ENCODE assay signal across 1 cellular context in the genomic region with DNA sequence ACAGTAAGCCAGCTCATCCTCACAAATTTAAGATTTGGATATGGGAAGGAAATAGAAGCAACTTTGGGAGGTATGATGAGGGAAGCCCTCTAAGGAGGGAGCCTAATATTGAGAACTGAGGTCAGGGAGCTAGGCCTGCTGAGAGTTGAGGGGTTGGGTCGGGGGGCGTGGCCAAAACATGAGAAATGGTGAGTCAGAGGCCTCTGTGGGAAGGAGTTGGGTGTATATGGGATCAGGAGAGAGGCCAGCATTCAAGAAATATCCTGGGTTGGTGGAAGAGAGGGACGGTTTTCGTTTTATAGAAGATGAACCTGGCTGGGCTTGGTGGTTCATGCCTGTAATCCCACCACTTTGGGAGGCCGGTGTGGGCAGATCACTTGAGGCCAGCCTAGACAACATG.
TF ChIP-seq lines count a peak whose summit lies in the region.

No MANE protein-coding gene starts in this region.

TF ChIP-seq in K562, 482 proteins besides CTCF, POLR2A, EP300 and RAD21 (continued from another document and continues in another):
- TF ChIP-seq, protein P1, sequence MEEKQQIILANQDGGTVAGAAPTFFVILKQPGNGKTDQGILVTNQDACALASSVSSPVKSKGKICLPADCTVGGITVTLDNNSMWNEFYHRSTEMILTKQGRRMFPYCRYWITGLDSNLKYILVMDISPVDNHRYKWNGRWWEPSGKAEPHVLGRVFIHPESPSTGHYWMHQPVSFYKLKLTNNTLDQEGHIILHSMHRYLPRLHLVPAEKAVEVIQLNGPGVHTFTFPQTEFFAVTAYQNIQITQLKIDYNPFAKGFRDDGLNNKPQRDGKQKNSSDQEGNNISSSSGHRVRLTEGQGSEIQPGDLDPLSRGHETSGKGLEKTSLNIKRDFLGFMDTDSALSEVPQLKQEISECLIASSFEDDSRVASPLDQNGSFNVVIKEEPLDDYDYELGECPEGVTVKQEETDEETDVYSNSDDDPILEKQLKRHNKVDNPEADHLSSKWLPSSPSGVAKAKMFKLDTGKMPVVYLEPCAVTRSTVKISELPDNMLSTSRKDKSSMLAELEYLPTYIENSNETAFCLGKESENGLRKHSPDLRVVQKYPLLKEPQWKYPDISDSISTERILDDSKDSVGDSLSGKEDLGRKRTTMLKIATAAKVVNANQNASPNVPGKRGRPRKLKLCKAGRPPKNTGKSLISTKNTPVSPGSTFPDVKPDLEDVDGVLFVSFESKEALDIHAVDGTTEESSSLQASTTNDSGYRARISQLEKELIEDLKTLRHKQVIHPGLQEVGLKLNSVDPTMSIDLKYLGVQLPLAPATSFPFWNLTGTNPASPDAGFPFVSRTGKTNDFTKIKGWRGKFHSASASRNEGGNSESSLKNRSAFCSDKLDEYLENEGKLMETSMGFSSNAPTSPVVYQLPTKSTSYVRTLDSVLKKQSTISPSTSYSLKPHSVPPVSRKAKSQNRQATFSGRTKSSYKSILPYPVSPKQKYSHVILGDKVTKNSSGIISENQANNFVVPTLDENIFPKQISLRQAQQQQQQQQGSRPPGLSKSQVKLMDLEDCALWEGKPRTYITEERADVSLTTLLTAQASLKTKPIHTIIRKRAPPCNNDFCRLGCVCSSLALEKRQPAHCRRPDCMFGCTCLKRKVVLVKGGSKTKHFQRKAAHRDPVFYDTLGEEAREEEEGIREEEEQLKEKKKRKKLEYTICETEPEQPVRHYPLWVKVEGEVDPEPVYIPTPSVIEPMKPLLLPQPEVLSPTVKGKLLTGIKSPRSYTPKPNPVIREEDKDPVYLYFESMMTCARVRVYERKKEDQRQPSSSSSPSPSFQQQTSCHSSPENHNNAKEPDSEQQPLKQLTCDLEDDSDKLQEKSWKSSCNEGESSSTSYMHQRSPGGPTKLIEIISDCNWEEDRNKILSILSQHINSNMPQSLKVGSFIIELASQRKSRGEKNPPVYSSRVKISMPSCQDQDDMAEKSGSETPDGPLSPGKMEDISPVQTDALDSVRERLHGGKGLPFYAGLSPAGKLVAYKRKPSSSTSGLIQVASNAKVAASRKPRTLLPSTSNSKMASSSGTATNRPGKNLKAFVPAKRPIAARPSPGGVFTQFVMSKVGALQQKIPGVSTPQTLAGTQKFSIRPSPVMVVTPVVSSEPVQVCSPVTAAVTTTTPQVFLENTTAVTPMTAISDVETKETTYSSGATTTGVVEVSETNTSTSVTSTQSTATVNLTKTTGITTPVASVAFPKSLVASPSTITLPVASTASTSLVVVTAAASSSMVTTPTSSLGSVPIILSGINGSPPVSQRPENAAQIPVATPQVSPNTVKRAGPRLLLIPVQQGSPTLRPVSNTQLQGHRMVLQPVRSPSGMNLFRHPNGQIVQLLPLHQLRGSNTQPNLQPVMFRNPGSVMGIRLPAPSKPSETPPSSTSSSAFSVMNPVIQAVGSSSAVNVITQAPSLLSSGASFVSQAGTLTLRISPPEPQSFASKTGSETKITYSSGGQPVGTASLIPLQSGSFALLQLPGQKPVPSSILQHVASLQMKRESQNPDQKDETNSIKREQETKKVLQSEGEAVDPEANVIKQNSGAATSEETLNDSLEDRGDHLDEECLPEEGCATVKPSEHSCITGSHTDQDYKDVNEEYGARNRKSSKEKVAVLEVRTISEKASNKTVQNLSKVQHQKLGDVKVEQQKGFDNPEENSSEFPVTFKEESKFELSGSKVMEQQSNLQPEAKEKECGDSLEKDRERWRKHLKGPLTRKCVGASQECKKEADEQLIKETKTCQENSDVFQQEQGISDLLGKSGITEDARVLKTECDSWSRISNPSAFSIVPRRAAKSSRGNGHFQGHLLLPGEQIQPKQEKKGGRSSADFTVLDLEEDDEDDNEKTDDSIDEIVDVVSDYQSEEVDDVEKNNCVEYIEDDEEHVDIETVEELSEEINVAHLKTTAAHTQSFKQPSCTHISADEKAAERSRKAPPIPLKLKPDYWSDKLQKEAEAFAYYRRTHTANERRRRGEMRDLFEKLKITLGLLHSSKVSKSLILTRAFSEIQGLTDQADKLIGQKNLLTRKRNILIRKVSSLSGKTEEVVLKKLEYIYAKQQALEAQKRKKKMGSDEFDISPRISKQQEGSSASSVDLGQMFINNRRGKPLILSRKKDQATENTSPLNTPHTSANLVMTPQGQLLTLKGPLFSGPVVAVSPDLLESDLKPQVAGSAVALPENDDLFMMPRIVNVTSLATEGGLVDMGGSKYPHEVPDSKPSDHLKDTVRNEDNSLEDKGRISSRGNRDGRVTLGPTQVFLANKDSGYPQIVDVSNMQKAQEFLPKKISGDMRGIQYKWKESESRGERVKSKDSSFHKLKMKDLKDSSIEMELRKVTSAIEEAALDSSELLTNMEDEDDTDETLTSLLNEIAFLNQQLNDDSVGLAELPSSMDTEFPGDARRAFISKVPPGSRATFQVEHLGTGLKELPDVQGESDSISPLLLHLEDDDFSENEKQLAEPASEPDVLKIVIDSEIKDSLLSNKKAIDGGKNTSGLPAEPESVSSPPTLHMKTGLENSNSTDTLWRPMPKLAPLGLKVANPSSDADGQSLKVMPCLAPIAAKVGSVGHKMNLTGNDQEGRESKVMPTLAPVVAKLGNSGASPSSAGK (IDR thresholded peaks at IDR 0.05) = no peak
- TF ChIP-seq ZNF133 (CRISPR knock-in tag; IDR thresholded peaks at IDR 0.05) (no peak), EGR1 (conservative IDR thresholded peaks at IDR 0.05) (0 out of 2 replicates have a peak, but pooled peaks have one; percentile 13), HOXB6 (CRISPR knock-in tag; IDR thresholded peaks at IDR 0.05; ENCODE audit: borderline replicate concordance) (no peak), XRCC3 (IDR thresholded peaks at IDR 0.05) (no peak), ZKSCAN8 (CRISPR knock-in tag; IDR thresholded peaks at IDR 0.05) (no peak), TAF9B (IDR thresholded peaks at IDR 0.05; ENCODE audit: partially characterized antibody) (no peak), CXXC5 (CRISPR knock-in tag; IDR thresholded peaks at IDR 0.05) (no peak), RBBP5 (IDR thresholded peaks at IDR 0.05; ENCODE audit: borderline replicate concordance, insufficient read depth, low read length, poor library complexity, severe bottlenecking) (peak; percentile 33), FIP1L1 (IDR thresholded peaks at IDR 0.05; ENCODE audit: low read depth, low read length, poor library complexity, severe bottlenecking) (no peak), ZNF224 (CRISPR knock-in tag; IDR thresholded peaks at IDR 0.05) (no peak), PHF21A (IDR thresholded peaks at IDR 0.05; ENCODE audit: borderline replicate concordance, low read depth) (0 out of 2 replicates have a peak, but pooled peaks have one; percentile 19), TRIM24 (IDR thresholded peaks at IDR 0.05) (no peak), XRCC4 (IDR thresholded peaks at IDR 0.05; ENCODE audit: extremely low read depth, insufficient read depth, insufficient read length) (no peak)
- TF ChIP-seq, protein P2, sequence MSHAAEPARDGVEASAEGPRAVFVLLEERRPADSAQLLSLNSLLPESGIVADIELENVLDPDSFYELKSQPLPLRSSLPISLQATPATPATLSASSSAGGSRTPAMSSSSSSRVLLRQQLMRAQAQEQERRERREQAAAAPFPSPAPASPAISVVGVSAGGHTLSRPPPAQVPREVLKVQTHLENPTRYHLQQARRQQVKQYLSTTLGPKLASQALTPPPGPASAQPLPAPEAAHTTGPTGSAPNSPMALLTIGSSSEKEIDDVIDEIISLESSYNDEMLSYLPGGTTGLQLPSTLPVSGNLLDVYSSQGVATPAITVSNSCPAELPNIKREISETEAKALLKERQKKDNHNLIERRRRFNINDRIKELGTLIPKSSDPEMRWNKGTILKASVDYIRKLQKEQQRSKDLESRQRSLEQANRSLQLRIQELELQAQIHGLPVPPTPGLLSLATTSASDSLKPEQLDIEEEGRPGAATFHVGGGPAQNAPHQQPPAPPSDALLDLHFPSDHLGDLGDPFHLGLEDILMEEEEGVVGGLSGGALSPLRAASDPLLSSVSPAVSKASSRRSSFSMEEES (CRISPR knock-in tag; IDR thresholded peaks at IDR 0.05) = no peak
- TF ChIP-seq, protein P3, sequence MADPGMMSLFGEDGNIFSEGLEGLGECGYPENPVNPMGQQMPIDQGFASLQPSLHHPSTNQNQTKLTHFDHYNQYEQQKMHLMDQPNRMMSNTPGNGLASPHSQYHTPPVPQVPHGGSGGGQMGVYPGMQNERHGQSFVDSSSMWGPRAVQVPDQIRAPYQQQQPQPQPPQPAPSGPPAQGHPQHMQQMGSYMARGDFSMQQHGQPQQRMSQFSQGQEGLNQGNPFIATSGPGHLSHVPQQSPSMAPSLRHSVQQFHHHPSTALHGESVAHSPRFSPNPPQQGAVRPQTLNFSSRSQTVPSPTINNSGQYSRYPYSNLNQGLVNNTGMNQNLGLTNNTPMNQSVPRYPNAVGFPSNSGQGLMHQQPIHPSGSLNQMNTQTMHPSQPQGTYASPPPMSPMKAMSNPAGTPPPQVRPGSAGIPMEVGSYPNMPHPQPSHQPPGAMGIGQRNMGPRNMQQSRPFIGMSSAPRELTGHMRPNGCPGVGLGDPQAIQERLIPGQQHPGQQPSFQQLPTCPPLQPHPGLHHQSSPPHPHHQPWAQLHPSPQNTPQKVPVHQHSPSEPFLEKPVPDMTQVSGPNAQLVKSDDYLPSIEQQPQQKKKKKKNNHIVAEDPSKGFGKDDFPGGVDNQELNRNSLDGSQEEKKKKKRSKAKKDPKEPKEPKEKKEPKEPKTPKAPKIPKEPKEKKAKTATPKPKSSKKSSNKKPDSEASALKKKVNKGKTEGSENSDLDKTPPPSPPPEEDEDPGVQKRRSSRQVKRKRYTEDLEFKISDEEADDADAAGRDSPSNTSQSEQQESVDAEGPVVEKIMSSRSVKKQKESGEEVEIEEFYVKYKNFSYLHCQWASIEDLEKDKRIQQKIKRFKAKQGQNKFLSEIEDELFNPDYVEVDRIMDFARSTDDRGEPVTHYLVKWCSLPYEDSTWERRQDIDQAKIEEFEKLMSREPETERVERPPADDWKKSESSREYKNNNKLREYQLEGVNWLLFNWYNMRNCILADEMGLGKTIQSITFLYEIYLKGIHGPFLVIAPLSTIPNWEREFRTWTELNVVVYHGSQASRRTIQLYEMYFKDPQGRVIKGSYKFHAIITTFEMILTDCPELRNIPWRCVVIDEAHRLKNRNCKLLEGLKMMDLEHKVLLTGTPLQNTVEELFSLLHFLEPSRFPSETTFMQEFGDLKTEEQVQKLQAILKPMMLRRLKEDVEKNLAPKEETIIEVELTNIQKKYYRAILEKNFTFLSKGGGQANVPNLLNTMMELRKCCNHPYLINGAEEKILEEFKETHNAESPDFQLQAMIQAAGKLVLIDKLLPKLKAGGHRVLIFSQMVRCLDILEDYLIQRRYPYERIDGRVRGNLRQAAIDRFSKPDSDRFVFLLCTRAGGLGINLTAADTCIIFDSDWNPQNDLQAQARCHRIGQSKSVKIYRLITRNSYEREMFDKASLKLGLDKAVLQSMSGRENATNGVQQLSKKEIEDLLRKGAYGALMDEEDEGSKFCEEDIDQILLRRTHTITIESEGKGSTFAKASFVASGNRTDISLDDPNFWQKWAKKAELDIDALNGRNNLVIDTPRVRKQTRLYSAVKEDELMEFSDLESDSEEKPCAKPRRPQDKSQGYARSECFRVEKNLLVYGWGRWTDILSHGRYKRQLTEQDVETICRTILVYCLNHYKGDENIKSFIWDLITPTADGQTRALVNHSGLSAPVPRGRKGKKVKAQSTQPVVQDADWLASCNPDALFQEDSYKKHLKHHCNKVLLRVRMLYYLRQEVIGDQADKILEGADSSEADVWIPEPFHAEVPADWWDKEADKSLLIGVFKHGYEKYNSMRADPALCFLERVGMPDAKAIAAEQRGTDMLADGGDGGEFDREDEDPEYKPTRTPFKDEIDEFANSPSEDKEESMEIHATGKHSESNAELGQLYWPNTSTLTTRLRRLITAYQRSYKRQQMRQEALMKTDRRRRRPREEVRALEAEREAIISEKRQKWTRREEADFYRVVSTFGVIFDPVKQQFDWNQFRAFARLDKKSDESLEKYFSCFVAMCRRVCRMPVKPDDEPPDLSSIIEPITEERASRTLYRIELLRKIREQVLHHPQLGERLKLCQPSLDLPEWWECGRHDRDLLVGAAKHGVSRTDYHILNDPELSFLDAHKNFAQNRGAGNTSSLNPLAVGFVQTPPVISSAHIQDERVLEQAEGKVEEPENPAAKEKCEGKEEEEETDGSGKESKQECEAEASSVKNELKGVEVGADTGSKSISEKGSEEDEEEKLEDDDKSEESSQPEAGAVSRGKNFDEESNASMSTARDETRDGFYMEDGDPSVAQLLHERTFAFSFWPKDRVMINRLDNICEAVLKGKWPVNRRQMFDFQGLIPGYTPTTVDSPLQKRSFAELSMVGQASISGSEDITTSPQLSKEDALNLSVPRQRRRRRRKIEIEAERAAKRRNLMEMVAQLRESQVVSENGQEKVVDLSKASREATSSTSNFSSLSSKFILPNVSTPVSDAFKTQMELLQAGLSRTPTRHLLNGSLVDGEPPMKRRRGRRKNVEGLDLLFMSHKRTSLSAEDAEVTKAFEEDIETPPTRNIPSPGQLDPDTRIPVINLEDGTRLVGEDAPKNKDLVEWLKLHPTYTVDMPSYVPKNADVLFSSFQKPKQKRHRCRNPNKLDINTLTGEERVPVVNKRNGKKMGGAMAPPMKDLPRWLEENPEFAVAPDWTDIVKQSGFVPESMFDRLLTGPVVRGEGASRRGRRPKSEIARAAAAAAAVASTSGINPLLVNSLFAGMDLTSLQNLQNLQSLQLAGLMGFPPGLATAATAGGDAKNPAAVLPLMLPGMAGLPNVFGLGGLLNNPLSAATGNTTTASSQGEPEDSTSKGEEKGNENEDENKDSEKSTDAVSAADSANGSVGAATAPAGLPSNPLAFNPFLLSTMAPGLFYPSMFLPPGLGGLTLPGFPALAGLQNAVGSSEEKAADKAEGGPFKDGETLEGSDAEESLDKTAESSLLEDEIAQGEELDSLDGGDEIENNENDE (IDR thresholded peaks at IDR 0.05; ENCODE audit: low read depth, low read length) = no peak
- TF ChIP-seq, protein P4, sequence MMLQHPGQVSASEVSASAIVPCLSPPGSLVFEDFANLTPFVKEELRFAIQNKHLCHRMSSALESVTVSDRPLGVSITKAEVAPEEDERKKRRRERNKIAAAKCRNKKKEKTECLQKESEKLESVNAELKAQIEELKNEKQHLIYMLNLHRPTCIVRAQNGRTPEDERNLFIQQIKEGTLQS (IDR thresholded peaks at IDR 0.05) = peak; percentile 80
- TF ChIP-seq, protein P4 (CRISPR knock-in tag; conservative IDR thresholded peaks at IDR 0.05) = no peak
- TF ChIP-seq, protein P5, sequence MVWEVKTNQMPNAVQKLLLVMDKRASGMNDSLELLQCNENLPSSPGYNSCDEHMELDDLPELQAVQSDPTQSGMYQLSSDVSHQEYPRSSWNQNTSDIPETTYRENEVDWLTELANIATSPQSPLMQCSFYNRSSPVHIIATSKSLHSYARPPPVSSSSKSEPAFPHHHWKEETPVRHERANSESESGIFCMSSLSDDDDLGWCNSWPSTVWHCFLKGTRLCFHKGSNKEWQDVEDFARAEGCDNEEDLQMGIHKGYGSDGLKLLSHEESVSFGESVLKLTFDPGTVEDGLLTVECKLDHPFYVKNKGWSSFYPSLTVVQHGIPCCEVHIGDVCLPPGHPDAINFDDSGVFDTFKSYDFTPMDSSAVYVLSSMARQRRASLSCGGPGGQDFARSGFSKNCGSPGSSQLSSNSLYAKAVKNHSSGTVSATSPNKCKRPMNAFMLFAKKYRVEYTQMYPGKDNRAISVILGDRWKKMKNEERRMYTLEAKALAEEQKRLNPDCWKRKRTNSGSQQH (CRISPR knock-in tag; IDR thresholded peaks at IDR 0.05) = no peak
- TF ChIP-seq, protein P6, sequence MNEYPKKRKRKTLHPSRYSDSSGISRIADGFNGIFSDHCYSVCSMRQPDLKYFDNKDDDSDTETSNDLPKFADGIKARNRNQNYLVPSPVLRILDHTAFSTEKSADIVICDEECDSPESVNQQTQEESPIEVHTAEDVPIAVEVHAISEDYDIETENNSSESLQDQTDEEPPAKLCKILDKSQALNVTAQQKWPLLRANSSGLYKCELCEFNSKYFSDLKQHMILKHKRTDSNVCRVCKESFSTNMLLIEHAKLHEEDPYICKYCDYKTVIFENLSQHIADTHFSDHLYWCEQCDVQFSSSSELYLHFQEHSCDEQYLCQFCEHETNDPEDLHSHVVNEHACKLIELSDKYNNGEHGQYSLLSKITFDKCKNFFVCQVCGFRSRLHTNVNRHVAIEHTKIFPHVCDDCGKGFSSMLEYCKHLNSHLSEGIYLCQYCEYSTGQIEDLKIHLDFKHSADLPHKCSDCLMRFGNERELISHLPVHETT (CRISPR knock-in tag; conservative IDR thresholded peaks at IDR 0.05 in 1 of 2, IDR thresholded peaks at IDR 0.05 in 1 of 2) = no peak
